In the genomic region with DNA sequence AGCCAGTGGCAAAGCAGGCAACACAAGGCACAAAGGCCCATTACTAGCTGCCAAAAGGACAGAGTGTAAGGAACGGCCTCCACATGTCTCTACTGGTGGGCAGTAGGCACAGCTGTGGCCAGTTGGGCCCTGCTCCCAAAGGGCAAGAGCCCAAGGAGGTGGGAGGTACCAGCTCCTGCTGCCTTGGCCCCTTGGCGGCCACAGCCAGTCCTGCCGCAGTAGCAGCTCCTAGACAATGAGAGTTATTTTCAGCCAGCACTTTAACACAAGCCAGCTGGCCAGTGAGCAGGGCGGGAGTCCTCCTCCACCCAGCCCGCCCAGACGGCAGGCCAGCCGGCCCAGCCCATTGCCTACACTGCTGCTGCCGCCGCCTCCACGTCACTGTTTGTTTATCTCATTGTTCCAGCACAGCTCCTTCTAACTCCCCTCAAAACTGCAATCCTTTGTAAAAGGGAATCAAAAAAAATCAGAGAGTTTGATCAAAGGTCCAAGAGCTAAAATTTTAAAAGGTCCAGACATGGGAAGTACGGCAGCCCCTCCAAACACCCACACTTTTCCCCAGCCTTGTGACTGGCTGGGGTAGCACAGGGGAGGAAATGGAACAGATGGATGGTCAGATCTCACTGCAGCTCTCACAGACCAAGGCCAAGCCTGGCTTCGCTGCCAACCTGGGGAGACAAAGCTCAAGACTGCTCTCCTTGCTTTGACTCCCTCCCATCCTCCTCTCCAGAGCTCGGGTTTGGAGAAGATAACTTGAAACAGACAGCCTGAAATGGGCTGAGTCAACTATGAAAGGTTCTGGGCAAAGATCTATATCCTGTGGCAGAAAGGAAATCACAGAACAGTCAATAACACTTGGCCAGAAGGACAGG, we compare ENCODE assay signal across 9 cellular contexts. TPM values are rescaled to one million over a fixed set of nuclear protein-coding genes. Genes with fewer than 3 reads are reported as not detected.
A peak's percentile ranks its signal among the peaks of the same experiment; 100 is the strongest.
DNase-seq lines count a peak whose midpoint lies in the region; ATAC-seq, FAIRE-seq and TF ChIP-seq lines count a peak whose summit lies in the region.
"Had no signal": no experiment of that assay in that cellular context is flagged by ENCODE, and none has a peak within 500 bp of the region (broad histone marks: within the 10 kb centered on the region; RNA-seq: fewer than 3 reads in every experiment).

No MANE protein-coding gene starts in this region.

- no peak for FAIRE-seq in small intestine (lab: Jason Lieb, UNC)
- FAIRE-seq: colon had no signal

- no peaks in the 10 kb centered on the region for H3K36me3 ChIP-seq in small intestine (ENCODE audit: control insufficient read depth in 2 of 2, insufficient read depth in 2 of 2, low read length in 2 of 2)

- WGBS in small intestine, 3 donors: 14 to 33% (median 20%) methylated on average over 13 of the region's 13 CpGs

- no peak for TF ChIP-seq CTCF in RWPE1 (conservative IDR thresholded peaks at IDR 0.05; ENCODE audit: low read depth)

- ATAC-seq in HG02973 (IDR thresholded peaks at IDR 0.05; ENCODE audit: unreplicated experiment) (no peak), HG02588 (IDR thresholded peaks at IDR 0.05; ENCODE audit: unreplicated experiment) (no peak)

- H3K27ac ChIP-seq in RWPE1 (peak overlapping the region; percentile 19; the same call in 1 of the 2 replicates), layer of hippocampus (ENCODE audit: low read depth, low read length) (peak overlapping the region; percentile 96), small intestine (ENCODE audit: low read depth in 1 of 2, low read length in 1 of 2) (peak overlapping the region; percentile 45 to 94)

- CTCF ChIA-PET in RWPE1 (lab: Yijun Ruan, JAX): interaction anchor here (0.7 kb wide), 1 partner anchor 343 kb away, joined by 3 read pairs; no protein-coding TSS in a partner anchor

- POLR2A ChIA-PET in RWPE1 (lab: Yijun Ruan, JAX; ENCODE audit: low non-redundant PET): interaction anchor here (0.8 kb wide), 1 partner anchor 451 kb away, joined by 3 read pairs; no protein-coding TSS in a partner anchor

- H3K4me1 ChIP-seq in small intestine (ENCODE audit: control insufficient read depth in 2 of 2, insufficient read depth in 1 of 2, low read depth in 1 of 2, low read length in 1 of 2): peaks cover 0 to 19% of the 10 kb centered on the region in 2 donors

- no peaks in the 10 kb centered on the region for H3K9me3 ChIP-seq in small intestine (ENCODE audit: control insufficient read depth, low read depth)

- DNase-seq in activated effector memory CD4-positive, alpha-beta T cell treated with anti-CD3 and anti-CD28 coated beads, Interleukin-2, amount 50 U/mL, for 16 hours: peak; percentile 65
- DNase-seq in activated effector memory CD4-positive, alpha-beta T cell treated with Interleukin-2 at 50 U/mL for 16 hours: no peak
- DNase-seq in RWPE1 (ENCODE audit: low spot score) (no peak), dedifferentiated amniotic fluid mesenchymal stem cell (ENCODE audit: extremely low spot score) (peak; percentile 94), small intestine (peak; percentile 73)

- H3K4me3 ChIP-seq in small intestine (ENCODE audit: low read depth in 1 of 2, low read length in 2 of 2): no peak overlapping the region

- H3K27me3 ChIP-seq in layer of hippocampus (ENCODE audit: control insufficient read depth, insufficient read depth, low read length) (no peaks in the 10 kb centered on the region), small intestine (ENCODE audit: control insufficient read depth in 2 of 2, insufficient read depth in 2 of 2, low read length in 2 of 2) (no peaks in the 10 kb centered on the region)

RNA-seq across cellular contexts. Expression of a gene that starts 33.5 kb away (rescaled TPM):
- 1 to 10 TPM in 2 of 3 donors, under 1 TPM in 1; 0.89 to 4.6 (median 3.5) TPM for polyA plus RNA-seq in small intestine

RNA-seq across cellular contexts. Expression of a gene that starts 50.3 kb away (rescaled TPM):
- 1 to 10 TPM; 2.5 to 9.7 (median 3.2) TPM for polyA plus RNA-seq in small intestine

Comparison
In these comparisons a context has a peak if more than half of its experiments do, and no peak if none do; other contexts are left out.
1. DNase-seq: peak in activated effector memory CD4-positive, alpha-beta T cell treated with anti-CD3 and anti-CD28 coated beads, Interleukin-2, amount 50 U/mL, for 16 hours (single experiment), dedifferentiated amniotic fluid mesenchymal stem cell (single experiment) and small intestine (single experiment); none in activated effector memory CD4-positive, alpha-beta T cell treated with Interleukin-2 at 50 U/mL for 16 hours (single experiment) and RWPE1 (single experiment).
2. H3K27ac ChIP-seq: peak in every context shown above with its lines; median percentile 96 in layer of hippocampus; 70 in small intestine; 19 in RWPE1.